Comparison of ENCODE assay signal across 29 cellular contexts in genomic region chr1:29521438-29521715, GRCh38.
DNase-seq lines count a peak whose midpoint lies in the region; ATAC-seq and TF ChIP-seq lines count a peak whose summit lies in the region.
"Had no signal": no experiment of that assay in that cellular context is flagged by ENCODE, and none has a peak within 500 bp of the region (broad histone marks: within the 10 kb centered on the region; RNA-seq: fewer than 3 reads in every experiment).

No MANE protein-coding gene starts in this region.

- no peak overlapping the region for H3K4me3 ChIP-seq in stomach
- H3K4me3 ChIP-seq: K562 had no signal

- H3K4me1 Mint-ChIP-seq in mesothelial cell of epicardium, result no peaks in the 10 kb centered on the region
- H3K4me1 Mint-ChIP-seq: B cell; CD14-positive monocyte; CD8-positive, alpha-beta memory T cell had no signal

- no peaks in the 10 kb centered on the region for H3K36me3 ChIP-seq in stomach

- H3K9me3 Mint-ChIP-seq in mesothelial cell of epicardium, result no peaks in the 10 kb centered on the region
- H3K9me3 Mint-ChIP-seq: CD8-positive, alpha-beta memory T cell had no signal

- H3K27ac Mint-ChIP-seq in mesothelial cell of epicardium, result no peak overlapping the region
- H3K27ac Mint-ChIP-seq: B cell had no signal

- no peaks in the 10 kb centered on the region for H3K36me3 Mint-ChIP-seq in mesothelial cell of epicardium
- H3K36me3 Mint-ChIP-seq: CD14-positive monocyte; CD8-positive, alpha-beta memory T cell had no signal

- TF ChIP-seq EP300 in stomach (IDR thresholded peaks at IDR 0.05), result no peak

- peaks cover 70% of the 10 kb centered on the region for H3K27me3 Mint-ChIP-seq in mesothelial cell of epicardium (ENCODE audit: low read depth)

- TF ChIP-seq POLR2A in stomach (IDR thresholded peaks at IDR 0.05), result no peak

- intact Hi-C loops in stomach (cut with DNase I; ENCODE audit: low total_unique reads), result no loop called here

- peak; percentile 24 for DNase-seq in activated CD8-positive, alpha-beta memory T cell treated with anti-CD3 and anti-CD28 coated beads for 24 hours
- no peak for DNase-seq in activated CD8-positive, alpha-beta memory T cell treated with anti-CD3 and anti-CD28 coated beads, Interleukin-2, amount 50 U/mL, for 4 hours
- DNase-seq in ecto neural progenitor cell (ENCODE audit: low spot score), result peak; percentile 28
- peak; percentile 3 to 19 for DNase-seq in mesothelial cell of epicardium (ENCODE audit: low spot score in 2 of 2, unreplicated experiment in 2 of 2)
- DNase-seq in stomach, result peak; percentile 14
- no peak for DNase-seq in SIG-M5 treated with dmso at 0.1 percent for 504 hours (lab: John Stamatoyannopoulos, UW; ENCODE audit: unreplicated experiment)
- no peak for DNase-seq in C1 segment of cervical spinal cord (lab: John Stamatoyannopoulos, UW)
- DNase-seq: DMS 273 treated with DMSO at 0.1 percent for 48 hours, DMS79, EL, GF-D8, H7, Kasumi-1, NCI-H1092 treated with DMSO at 0.1 percent for 48 hours, NCI-H1436, NCI-H187, NCI-H2081 treated with DMSO at 0.1 percent for 48 hours, NCI-H2171, NCI-H226, NCI-H510A, NCI-H69, SIG-M5 had no signal

- H3K27me3 ChIP-seq in stomach, result peaks cover 0 to 63% (median 9%) of the 10 kb centered on the region in 3 donors

- peaks cover 0 to 12% (median 0%) of the 10 kb centered on the region in 4 donors for H3K4me1 ChIP-seq in stomach

- H3K4me3 Mint-ChIP-seq in mesothelial cell of epicardium, result no peak overlapping the region
- H3K4me3 Mint-ChIP-seq: B cell; CD14-positive monocyte; CD8-positive, alpha-beta memory T cell had no signal

- no peak overlapping the region for H3K27ac ChIP-seq in stomach
- H3K27ac ChIP-seq: 22Rv1 had no signal

- TF ChIP-seq CTCF in mesothelial cell of epicardium (IDR thresholded peaks at IDR 0.05; ENCODE audit: unreplicated experiment) (no peak), stomach (IDR thresholded peaks at IDR 0.05) (no peak)

- no peaks in the 10 kb centered on the region for H3K9me3 ChIP-seq in stomach

- ATAC-seq in GM21447 (IDR thresholded peaks at IDR 0.05; ENCODE audit: unreplicated experiment), result no peak
- ATAC-seq: Panc1 had no signal

- 49 to 65% (median 51%) methylated on average over 4 of the region's 4 CpGs for WGBS in stomach, 5 donors

Comparison
In these comparisons a context has a peak if more than half of its experiments do, and no peak if none do; other contexts are left out.
1. DNase-seq: peak in activated CD8-positive, alpha-beta memory T cell treated with anti-CD3 and anti-CD28 coated beads for 24 hours (single experiment), ecto neural progenitor cell (single experiment), mesothelial cell of epicardium (2 of 2) and stomach (single experiment); none in activated CD8-positive, alpha-beta memory T cell treated with anti-CD3 and anti-CD28 coated beads, Interleukin-2, amount 50 U/mL, for 4 hours (single experiment), SIG-M5 treated with dmso at 0.1 percent for 504 hours (single experiment) and C1 segment of cervical spinal cord (0 of 14).